In genomic region chr4:152415980-152416379, GRCh38 we compare ENCODE assay signal across 1 cellular context.
TF ChIP-seq lines count a peak whose summit lies in the region.

No MANE protein-coding gene starts in this region.

TF ChIP-seq in IMR-90, 13 proteins besides CTCF, POLR2A, EP300 and RAD21 (continued from another document):
- TF ChIP-seq, protein P1, sequence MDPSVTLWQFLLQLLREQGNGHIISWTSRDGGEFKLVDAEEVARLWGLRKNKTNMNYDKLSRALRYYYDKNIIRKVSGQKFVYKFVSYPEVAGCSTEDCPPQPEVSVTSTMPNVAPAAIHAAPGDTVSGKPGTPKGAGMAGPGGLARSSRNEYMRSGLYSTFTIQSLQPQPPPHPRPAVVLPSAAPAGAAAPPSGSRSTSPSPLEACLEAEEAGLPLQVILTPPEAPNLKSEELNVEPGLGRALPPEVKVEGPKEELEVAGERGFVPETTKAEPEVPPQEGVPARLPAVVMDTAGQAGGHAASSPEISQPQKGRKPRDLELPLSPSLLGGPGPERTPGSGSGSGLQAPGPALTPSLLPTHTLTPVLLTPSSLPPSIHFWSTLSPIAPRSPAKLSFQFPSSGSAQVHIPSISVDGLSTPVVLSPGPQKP (IDR thresholded peaks at IDR 0.05; ENCODE audit: borderline replicate concordance, low read depth, low read length), result no peak
- no peak for TF ChIP-seq SMC3 (IDR thresholded peaks at IDR 0.05; ENCODE audit: low read depth, low read length)
